Comparison of ENCODE assay signal across 8 cellular contexts in the genomic region with DNA sequence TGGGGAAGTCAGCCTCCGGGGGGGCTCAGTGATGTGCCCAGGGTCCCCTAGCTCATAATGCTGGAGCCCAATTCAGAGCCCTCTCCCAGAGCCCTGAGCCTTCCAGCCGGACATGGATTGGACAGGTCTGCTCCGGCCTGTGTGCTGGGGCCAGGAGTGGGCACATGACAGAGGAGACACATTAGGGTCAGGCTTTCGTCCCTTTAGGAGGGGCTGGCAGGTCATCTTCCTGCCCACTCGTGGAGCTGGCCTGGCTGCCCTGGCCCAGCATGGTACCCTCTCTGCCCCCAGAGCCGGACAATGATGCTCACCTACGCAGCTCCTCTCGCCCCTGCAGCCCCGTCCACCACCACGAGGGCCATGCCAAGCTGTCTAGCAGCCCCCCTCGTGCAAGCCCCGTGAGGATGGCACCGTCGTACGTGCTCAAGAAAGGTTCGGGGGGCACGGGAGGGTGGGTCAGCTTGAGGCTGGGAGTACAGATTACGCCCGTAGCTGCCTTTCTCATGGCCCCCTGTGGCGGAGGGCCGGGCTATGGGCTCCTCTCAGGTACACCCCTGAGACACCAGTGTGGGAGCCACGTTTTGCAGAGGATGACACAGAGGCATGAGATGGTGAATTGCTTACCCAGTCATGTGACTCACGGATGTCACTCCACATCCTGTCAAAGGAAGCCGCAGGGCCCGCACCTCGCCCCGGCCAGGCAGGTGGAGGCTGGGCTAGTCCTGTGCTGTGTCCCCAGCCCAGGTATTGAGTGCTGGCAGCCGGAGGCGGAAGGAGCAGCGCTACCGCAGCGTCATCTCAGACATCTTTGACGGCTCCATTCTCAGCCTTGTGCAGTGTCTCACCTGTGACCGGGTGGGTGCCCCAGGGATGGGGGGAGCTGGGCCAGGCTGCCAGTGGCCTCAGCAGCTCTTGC. TPM values are rescaled to one million over a fixed set of nuclear protein-coding genes. Genes with fewer than 3 reads are reported as not detected.
DNase-seq lines count a peak whose midpoint lies in the region; ATAC-seq and TF ChIP-seq lines count a peak whose summit lies in the region.

No MANE protein-coding gene starts in this region.

- no peaks in the 10 kb centered on the region for H3K27me3 Mint-ChIP-seq in CD8-positive, alpha-beta memory T cell
- no peaks in the 10 kb centered on the region for H3K27me3 Mint-ChIP-seq in central memory CD8-positive, alpha-beta T cell

- peak; percentile 97 for ATAC-seq in central memory CD8-positive, alpha-beta T cell (replicated peaks; ENCODE audit: extremely low read depth, poor library complexity, severe bottlenecking)
- ATAC-seq in gastrocnemius medialis, result no peak

- peaks cover 60 to 90% (median 80%) of the 10 kb centered on the region in 3 donors for H3K4me1 Mint-ChIP-seq in CD8-positive, alpha-beta memory T cell
- H3K4me1 Mint-ChIP-seq in central memory CD8-positive, alpha-beta T cell, result peaks cover 62% of the 10 kb centered on the region

- H3K36me3 ChIP-seq in CD8-positive, alpha-beta memory T cell (ENCODE audit: insufficient read depth, low read length), result peaks cover 12% of the 10 kb centered on the region
- H3K36me3 ChIP-seq in gastrocnemius medialis, result peaks cover 0 to 26% of the 10 kb centered on the region in 2 donors
- H3K36me3 ChIP-seq in H7 (replicated peaks; ENCODE audit: control insufficient read depth, insufficient read depth, low read length), result no peaks in the 10 kb centered on the region; the same call in 1 of the 2 replicates

- H3K4me3 ChIP-seq in CD8-positive, alpha-beta memory T cell (ENCODE audit: low read length), result peak overlapping the region; percentile 62
- H3K4me3 ChIP-seq in gastrocnemius medialis, result no peak overlapping the region
- H3K4me3 ChIP-seq in H7 (ENCODE audit: insufficient read depth, low read depth, low read length), result no peak overlapping the region

- POLR2A ChIA-PET in CD8-positive, alpha-beta memory T cell (lab: Charles Lee), result interaction anchor here (0.6 to 1.9 kb wide), 10 partner anchors 10 to 259 kb away, joined by 3 to 11 read pairs (median 4); partner anchors contain the start of gene TOR1B

- no peak for TF ChIP-seq CTCF in gastrocnemius medialis (IDR thresholded peaks at IDR 0.05 in 4 of 5, conservative IDR thresholded peaks at IDR 0.05 in 1 of 5)

- H3K27ac ChIP-seq in CD8-positive, alpha-beta memory T cell (ENCODE audit: low read depth, low read length), result peak overlapping the region; percentile 87
- no peak overlapping the region for H3K27ac ChIP-seq in gastrocnemius medialis

- CTCF ChIA-PET in CD8-positive, alpha-beta memory T cell (lab: Charles Lee), result interaction anchor here (1.3 to 2.7 kb wide), 5 partner anchors 16 to 23 kb away, joined by 3 to 9 read pairs (median 7); no protein-coding TSS in a partner anchor

- intact Hi-C loops in gastrocnemius medialis (cut with DNase I; ENCODE audit: low total_unique reads), result no loop called here

- no peaks in the 10 kb centered on the region for H3K27me3 ChIP-seq in CD8-positive, alpha-beta memory T cell (ENCODE audit: insufficient read depth, low read length, poor library complexity, severe bottlenecking)
- H3K27me3 ChIP-seq in gastrocnemius medialis, result no peaks in the 10 kb centered on the region
- H3K27me3 ChIP-seq in H7 (ENCODE audit: control insufficient read depth, insufficient read depth, low read length), result no peaks in the 10 kb centered on the region

- in situ Hi-C loops in gastrocnemius medialis (cut with MboI; ENCODE audit: low sequenced_read_pairs in 4 of 4), result no loop called here

- no peak for TF ChIP-seq POLR2A in gastrocnemius medialis (IDR thresholded peaks at IDR 0.05)

- no peaks in the 10 kb centered on the region for H3K9me3 ChIP-seq in CD8-positive, alpha-beta memory T cell (ENCODE audit: low read length)
- H3K9me3 ChIP-seq in gastrocnemius medialis, result no peaks in the 10 kb centered on the region

- H3K36me3 Mint-ChIP-seq in CD8-positive, alpha-beta memory T cell, result peaks cover 0 to 55% (median 18%) of the 10 kb centered on the region in 3 donors
- peaks cover 34% of the 10 kb centered on the region for H3K36me3 Mint-ChIP-seq in central memory CD8-positive, alpha-beta T cell (ENCODE audit: insufficient read depth)

- peak overlapping the region; percentile 92 to 99 (median 96) for H3K27ac Mint-ChIP-seq in CD8-positive, alpha-beta memory T cell
- peak overlapping the region; percentile 93 for H3K27ac Mint-ChIP-seq in central memory CD8-positive, alpha-beta T cell (ENCODE audit: low read depth)

- peaks cover 84% of the 10 kb centered on the region for H3K4me1 ChIP-seq in CD8-positive, alpha-beta memory T cell (ENCODE audit: insufficient read depth, low read length)
- H3K4me1 ChIP-seq in gastrocnemius medialis, result no peaks in the 10 kb centered on the region

- H3K4me3 Mint-ChIP-seq in CD8-positive, alpha-beta memory T cell, result peak overlapping the region; percentile 44 to 84 (median 71)
- H3K4me3 Mint-ChIP-seq in central memory CD8-positive, alpha-beta T cell, result peak overlapping the region; percentile 57

- no peaks in the 10 kb centered on the region for H3K9me3 Mint-ChIP-seq in CD8-positive, alpha-beta memory T cell
- H3K9me3 Mint-ChIP-seq in central memory CD8-positive, alpha-beta T cell, result no peaks in the 10 kb centered on the region

- peak; percentile 84 to 97 (median 95) for DNase-seq in CD8-positive, alpha-beta memory T cell
- DNase-seq in activated CD4-positive, alpha-beta T cell treated with anti-CD3 and anti-CD28 coated beads, Interleukin-2, amount 50 U/mL, for 48 hours, result peak; percentile 79 to 84
- peak; percentile 84 to 94 for DNase-seq in central memory CD8-positive, alpha-beta T cell (ENCODE audit: low spot score in 2 of 2)
- peak; percentile 76 to 81 for DNase-seq in stimulated activated CD4-positive, alpha-beta T cell treated with anti-CD3 and anti-CD28 coated beads, Interleukin-15, amount 100 ng/mL, for 48 hours (ENCODE audit: low read depth in 2 of 2)
- DNase-seq in gastrocnemius medialis (no peak), H7 (no peak), NCI-H69 (lab: John Stamatoyannopoulos, UW) (no peak), NCI-H2196 (lab: John Stamatoyannopoulos, UW; ENCODE audit: unreplicated experiment) (no peak)

RNA-seq across cellular contexts. Expression of gene USP20, which starts 33.6 kb away (rescaled TPM):
- total RNA-seq in CD8-positive, alpha-beta memory T cell, result 10 to 100 TPM; 50.2 to 50.8 TPM
- polyA plus RNA-seq in CD8-positive, alpha-beta memory T cell, result 50.3 TPM
- 10 to 100 TPM; 13.4 to 25.4 (median 18.6) TPM for total RNA-seq in gastrocnemius medialis
- 15.8 and 16.3 TPM in 2 replicates for total RNA-seq in H7 (2014; rRNA removed; shearing (Covaris generic))

RNA-seq across cellular contexts. Expression of gene C9orf78, which starts 33.8 kb away (rescaled TPM):
- total RNA-seq in CD8-positive, alpha-beta memory T cell, result 10 to 100 TPM; 71.4 to 76.4 TPM
- 249 TPM for polyA plus RNA-seq in CD8-positive, alpha-beta memory T cell
- total RNA-seq in gastrocnemius medialis, result 100 to 1,000 TPM in 1 of 4 donors, 10 to 100 TPM in 3; 82.3 to 108 (median 83.9) TPM
- total RNA-seq in H7 (2014; rRNA removed; shearing (Covaris generic)), result 39.7 and 47.0 TPM in 2 replicates

RNA-seq across cellular contexts. Expression of gene TOR1A, which starts 44.9 kb away (rescaled TPM):
- total RNA-seq in CD8-positive, alpha-beta memory T cell, result 10 to 100 TPM; 53.8 to 53.9 TPM
- polyA plus RNA-seq in CD8-positive, alpha-beta memory T cell, result 73.8 TPM
- 10 to 100 TPM; 18.1 to 31.9 (median 24.9) TPM for total RNA-seq in gastrocnemius medialis
- 22.9 and 27.1 TPM in 2 replicates for total RNA-seq in H7 (2014; rRNA removed; shearing (Covaris generic))

Comparison
In these comparisons a context has a peak if more than half of its experiments do, and no peak if none do; other contexts are left out.
1. DNase-seq: peak in CD8-positive, alpha-beta memory T cell (5 of 5), activated CD4-positive, alpha-beta T cell treated with anti-CD3 and anti-CD28 coated beads, Interleukin-2, amount 50 U/mL, for 48 hours (2 of 2), central memory CD8-positive, alpha-beta T cell (2 of 2) and stimulated activated CD4-positive, alpha-beta T cell treated with anti-CD3 and anti-CD28 coated beads, Interleukin-15, amount 100 ng/mL, for 48 hours (2 of 2); none in gastrocnemius medialis (0 of 2), H7 (single experiment), NCI-H69 (single experiment) and NCI-H2196 (single experiment).